Comparison of ENCODE assay signal across 2 cellular contexts in genomic region chr15:57259511-57260143, GRCh38.
TF ChIP-seq lines count a peak whose summit lies in the region.

No MANE protein-coding gene starts in this region.

TF ChIP-seq in Ishikawa, 13 proteins besides CTCF, POLR2A, EP300 and RAD21 (continued from another document):
- 0 out of 2 replicates have a peak, but pooled peaks have one; percentile 21 for TF ChIP-seq TCF12 (IDR thresholded peaks at IDR 0.05; ENCODE audit: low read depth)
- peak; percentile 51; the same call in 1 of the 2 replicates for TF ChIP-seq MAX (IDR thresholded peaks at IDR 0.05)

TF ChIP-seq in H1, 55 proteins besides CTCF, POLR2A, EP300 and RAD21 (continued from another document):
- TF ChIP-seq ATF2 (IDR thresholded peaks at IDR 0.05; ENCODE audit: low read length) (0 out of 2 replicates have a peak, but pooled peaks have one; percentile 26), SAP30 (IDR thresholded peaks at IDR 0.05; ENCODE audit: insufficient read depth, insufficient replicate concordance, low read length) (no peak), CHD7 (IDR thresholded peaks at IDR 0.05; ENCODE audit: insufficient replicate concordance, low read length) (peak; percentile 33), SRF (IDR thresholded peaks at IDR 0.05; ENCODE audit: low read depth, low read length) (no peak), SIN3A (conservative IDR thresholded peaks at IDR 0.05 in 1 of 2, IDR thresholded peaks at IDR 0.05 in 1 of 2; ENCODE audit: low read depth in 1 of 2, low read length in 2 of 2) (peak; percentile 60 to 89; a peak in 2 of 4 replicates)
